In genomic region chr17:76397687-76398522, GRCh38 we compare ENCODE assay signal across 8 cellular contexts. TPM values are rescaled to one million over a fixed set of nuclear protein-coding genes. Genes with fewer than 3 reads are reported as not detected.
A peak's percentile ranks its signal among the peaks of the same experiment; 100 is the strongest.
DNase-seq lines count a peak whose midpoint lies in the region; ATAC-seq and TF ChIP-seq lines count a peak whose summit lies in the region.

No MANE protein-coding gene starts in this region.

- CTCF ChIA-PET in Calu3 (lab: Charles Lee) = interaction anchor here (0.5 to 1.6 kb wide), 17 partner anchors 10 to 306 kb away, joined by 3 to 18 read pairs (median 3); partner anchors contain the start of gene PRPSAP1

- H3K27ac Mint-ChIP-seq in Calu3 (ENCODE audit: unreplicated experiment) = no peak overlapping the region
- H3K27ac Mint-ChIP-seq in natural killer cell treated with Interleukin-12 subunit alpha and Interleukin-12 subunit beta and Interleukin-15 and Interleukin-18, amount 100 ng/mL, for 72 hours = peak overlapping the region in 1 of 2 donors; percentile 33
- H3K27ac Mint-ChIP-seq in stimulated activated memory B cell treated with anti-CD40 and anti-IgM and Interleukin-4, amounts not matched to agents 10 μg/mL and 1 μg/mL and 100 μg/mL, for 72 hours = no peak overlapping the region

- no TSS peak for BruUV-seq in Calu3 (replicated peaks; lab: Mats Ljungman, UMichigan)

- H3K4me3 Mint-ChIP-seq in Calu3 (ENCODE audit: low read depth, unreplicated experiment) = no peak overlapping the region
- no peak overlapping the region for H3K4me3 Mint-ChIP-seq in natural killer cell treated with Interleukin-12 subunit alpha and Interleukin-12 subunit beta and Interleukin-15 and Interleukin-18, amount 100 ng/mL, for 72 hours
- no peak overlapping the region for H3K4me3 Mint-ChIP-seq in stimulated activated memory B cell treated with anti-CD40 and anti-IgM and Interleukin-4, amounts not matched to agents 10 μg/mL and 1 μg/mL and 100 μg/mL, for 72 hours

- H3K36me3 Mint-ChIP-seq in Calu3 (ENCODE audit: insufficient read depth, unreplicated experiment) = peaks cover 43% of the 10 kb centered on the region
- no peaks in the 10 kb centered on the region for H3K36me3 Mint-ChIP-seq in natural killer cell treated with Interleukin-12 subunit alpha and Interleukin-12 subunit beta and Interleukin-15 and Interleukin-18, amount 100 ng/mL, for 72 hours
- H3K36me3 Mint-ChIP-seq in stimulated activated memory B cell treated with anti-CD40 and anti-IgM and Interleukin-4, amounts not matched to agents 10 μg/mL and 1 μg/mL and 100 μg/mL, for 72 hours = peaks cover 74% of the 10 kb centered on the region

- ATAC-seq in esophagus mucosa (peak; percentile 78), GM21526 (IDR thresholded peaks at IDR 0.05; ENCODE audit: low FRiP score, unreplicated experiment) (no peak)
- ATAC-seq in natural killer cell treated with Interleukin-12 subunit alpha and Interleukin-12 subunit beta and Interleukin-15 and Interleukin-18, amount 100 ng/mL, for 72 hours = peak; percentile 78 to 80
- ATAC-seq in stimulated activated memory B cell treated with anti-CD40 and anti-IgM and Interleukin-4, amounts not matched to agents 10 μg/mL and 1 μg/mL and 100 μg/mL, for 72 hours = peak; percentile 78

- H3K9me3 Mint-ChIP-seq in Calu3 (ENCODE audit: low read depth, unreplicated experiment) = no peaks in the 10 kb centered on the region
- H3K9me3 Mint-ChIP-seq in natural killer cell treated with Interleukin-12 subunit alpha and Interleukin-12 subunit beta and Interleukin-15 and Interleukin-18, amount 100 ng/mL, for 72 hours = no peaks in the 10 kb centered on the region
- H3K9me3 Mint-ChIP-seq in stimulated activated memory B cell treated with anti-CD40 and anti-IgM and Interleukin-4, amounts not matched to agents 10 μg/mL and 1 μg/mL and 100 μg/mL, for 72 hours = no peaks in the 10 kb centered on the region

- H3K27me3 Mint-ChIP-seq in Calu3 (ENCODE audit: unreplicated experiment) = no peaks in the 10 kb centered on the region
- no peaks in the 10 kb centered on the region for H3K27me3 Mint-ChIP-seq in natural killer cell treated with Interleukin-12 subunit alpha and Interleukin-12 subunit beta and Interleukin-15 and Interleukin-18, amount 100 ng/mL, for 72 hours
- H3K27me3 Mint-ChIP-seq in stimulated activated memory B cell treated with anti-CD40 and anti-IgM and Interleukin-4, amounts not matched to agents 10 μg/mL and 1 μg/mL and 100 μg/mL, for 72 hours = no peaks in the 10 kb centered on the region

- no peaks in the 10 kb centered on the region for H3K4me1 Mint-ChIP-seq in Calu3 (ENCODE audit: low read depth, unreplicated experiment)
- H3K4me1 Mint-ChIP-seq in natural killer cell treated with Interleukin-12 subunit alpha and Interleukin-12 subunit beta and Interleukin-15 and Interleukin-18, amount 100 ng/mL, for 72 hours (ENCODE audit: low read depth in 2 of 2) = peaks cover 0 to 5% of the 10 kb centered on the region in 2 donors
- H3K4me1 Mint-ChIP-seq in stimulated activated memory B cell treated with anti-CD40 and anti-IgM and Interleukin-4, amounts not matched to agents 10 μg/mL and 1 μg/mL and 100 μg/mL, for 72 hours = peaks cover 7% of the 10 kb centered on the region

- TF ChIP-seq CTCF in Calu3 (IDR thresholded peaks at IDR 0.05; ENCODE audit: unreplicated experiment) = peak; percentile 93

- intact Hi-C loops in Calu3 (cut with micrococcal nuclease; ENCODE audit: unreplicated experiment) = loop anchor here (5.0 kb wide), 1 partner anchor 96 kb away; no protein-coding TSS in a partner anchor

- DNase-seq in Calu3 (peak; percentile 90), HuH-7 (ENCODE audit: low spot score) (peak; percentile 92), OCI-M1 (lab: John Stamatoyannopoulos, UW) (peak; percentile 90), activated T-cell treated with anti-CD3 and anti-CD28 coated beads for 1 hour (ENCODE audit: low read depth) (peak; percentile 84)
- DNase-seq in natural killer cell treated with Interleukin-12 subunit alpha and Interleukin-12 subunit beta and Interleukin-15 and Interleukin-18, amount 100 ng/mL, for 72 hours (ENCODE audit: low spot score) = peak; percentile 89

RNA-seq across cellular contexts. Expression of gene SPHK1, which starts 13.5 kb away (rescaled TPM):
- total RNA-seq in Calu3 (2022) (1.5 and 1.7 TPM in 2 replicates), esophagus mucosa (13.1 TPM)
- total RNA-seq in natural killer cell treated with Interleukin-12 subunit alpha and Interleukin-12 subunit beta and Interleukin-15 and Interleukin-18, amount 100 ng/mL, for 72 hours = 10 to 100 TPM; 13.9 to 14.5 TPM

RNA-seq across cellular contexts. Expression of gene PRPSAP1, which starts 44.2 kb away (rescaled TPM):
- total RNA-seq in Calu3 (2022) (41.2 and 42.6 TPM in 2 replicates), esophagus mucosa (42.0 TPM)
- total RNA-seq in natural killer cell treated with Interleukin-12 subunit alpha and Interleukin-12 subunit beta and Interleukin-15 and Interleukin-18, amount 100 ng/mL, for 72 hours = 10 to 100 TPM; 45.0 to 57.4 TPM

RNA-seq across cellular contexts. Expression of gene UBE2O, which starts 55.0 kb away (rescaled TPM):
- total RNA-seq in Calu3 (2022) = 29.0 and 34.4 TPM in 2 replicates
- 17.2 TPM for total RNA-seq in esophagus mucosa
- total RNA-seq in natural killer cell treated with Interleukin-12 subunit alpha and Interleukin-12 subunit beta and Interleukin-15 and Interleukin-18, amount 100 ng/mL, for 72 hours = 10 to 100 TPM; 46.7 to 66.9 TPM
